In the genomic region with DNA sequence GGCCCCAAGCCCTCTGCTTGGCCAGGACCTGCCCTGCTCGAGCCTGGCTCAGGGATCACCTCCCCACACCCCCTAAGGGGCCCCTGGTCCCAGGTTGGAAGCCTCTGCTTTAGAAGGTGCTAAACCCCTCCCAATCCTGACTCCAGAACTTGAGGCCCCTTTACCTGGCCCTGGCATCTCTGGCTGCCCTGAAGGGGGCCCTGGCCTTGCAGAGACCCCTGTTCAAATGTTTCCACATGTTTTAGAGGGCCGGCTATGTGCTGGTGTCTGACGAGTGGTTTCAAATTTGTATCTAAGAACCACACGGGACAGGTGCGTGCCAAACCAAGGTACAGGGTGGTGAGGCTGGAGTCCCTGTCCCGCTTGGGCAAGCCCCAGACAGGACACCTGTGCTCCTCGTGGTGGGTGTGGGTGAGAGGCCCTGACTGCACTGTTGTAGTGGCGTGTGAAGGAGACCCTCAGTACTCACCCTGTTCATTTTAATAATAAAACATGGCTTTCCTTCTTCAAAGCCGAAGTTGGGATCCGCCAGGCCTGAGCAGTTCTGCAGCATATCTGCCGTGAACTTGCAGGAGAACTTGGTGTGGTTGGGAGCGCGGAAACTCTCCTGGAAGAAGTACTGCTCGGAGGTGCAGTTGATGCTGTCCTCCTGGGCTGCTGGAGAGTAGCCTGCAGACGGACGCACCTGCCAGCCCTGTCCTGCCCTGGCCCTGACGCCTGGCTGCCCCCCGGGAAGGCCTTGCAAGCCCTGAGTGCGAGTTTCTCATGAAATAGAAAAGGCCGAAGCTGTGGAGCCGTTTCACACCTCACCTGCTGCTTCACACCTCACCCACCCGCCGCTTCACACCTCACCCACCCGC, we compare ENCODE assay signal across 20 cellular contexts. TPM values are rescaled to one million over a fixed set of nuclear protein-coding genes. Genes with fewer than 3 reads are reported as not detected.
A peak's percentile ranks its signal among the peaks of the same experiment; 100 is the strongest.
DNase-seq lines count a peak whose midpoint lies in the region; ATAC-seq and TF ChIP-seq lines count a peak whose summit lies in the region.
"Had no signal": no experiment of that assay in that cellular context is flagged by ENCODE, and none has a peak within 500 bp of the region (broad histone marks: within the 10 kb centered on the region; RNA-seq: fewer than 3 reads in every experiment).

No MANE protein-coding gene starts in this region.

- H3K4me1 Mint-ChIP-seq in central memory CD8-positive, alpha-beta T cell = peaks cover 16% of the 10 kb centered on the region
- H3K4me1 Mint-ChIP-seq in type B pancreatic cell (ENCODE audit: unreplicated experiment) (peaks cover 9% of the 10 kb centered on the region), endothelial cell (ENCODE audit: unreplicated experiment) (peaks cover 18% of the 10 kb centered on the region)
- H3K4me1 Mint-ChIP-seq: activated CD4-positive, alpha-beta T cell treated with anti-CD3 and anti-CD28 coated beads, Interleukin-2, amount 10 ng/mL, durations not matched to agents 24 days and 14 days had no signal

- no peak overlapping the region for H3K23ac ChIP-seq in mesenchymal stem cell (ENCODE audit: low read length in 2 of 2)

- ATAC-seq in heart right ventricle (no peak), HG02623 (IDR thresholded peaks at IDR 0.05; ENCODE audit: unreplicated experiment) (no peak)
- ATAC-seq in central memory CD8-positive, alpha-beta T cell (replicated peaks; ENCODE audit: extremely low read depth, poor library complexity, severe bottlenecking) = no peak
- ATAC-seq: K562 had no signal

- no peak overlapping the region for H3K18ac ChIP-seq in mesenchymal stem cell (ENCODE audit: low read depth in 1 of 2, low read length in 2 of 2)

- peak overlapping the region; percentile 70 for H3K27ac Mint-ChIP-seq in central memory CD8-positive, alpha-beta T cell (ENCODE audit: low read depth)
- no peak overlapping the region for H3K27ac Mint-ChIP-seq in type B pancreatic cell
- H3K27ac Mint-ChIP-seq in endothelial cell (ENCODE audit: unreplicated experiment) = no peak overlapping the region
- H3K27ac Mint-ChIP-seq: activated CD4-positive, alpha-beta T cell treated with anti-CD3 and anti-CD28 coated beads, Interleukin-2, amount 10 ng/mL, durations not matched to agents 24 days and 14 days; activated naive CD4-positive, alpha-beta T cell treated with anti-CD3 and anti-CD28 coated beads, Interleukin-2, amount 50 U/mL, for 24 hours; CD8-positive, alpha-beta T cell had no signal

- no peak overlapping the region for H4K91ac ChIP-seq in mesenchymal stem cell (ENCODE audit: low read length)

- H2BK120ac ChIP-seq in mesenchymal stem cell (ENCODE audit: low read depth, low read length) = no peak overlapping the region

- no peak overlapping the region for H3K4me3 ChIP-seq in heart right ventricle
- no peak overlapping the region for H3K4me3 ChIP-seq in mesenchymal stem cell (ENCODE audit: insufficient read depth in 1 of 2, low read depth in 1 of 2, low read length in 2 of 2)
- H3K4me3 ChIP-seq: K562, lung, thyroid gland had no signal

- no peak overlapping the region for H2BK5ac ChIP-seq in mesenchymal stem cell (ENCODE audit: low read depth, low read length, poor library complexity, severe bottlenecking)

- no peaks in the 10 kb centered on the region for H3K27me3 Mint-ChIP-seq in central memory CD8-positive, alpha-beta T cell
- H3K27me3 Mint-ChIP-seq in type B pancreatic cell (no peaks in the 10 kb centered on the region), endothelial cell (ENCODE audit: unreplicated experiment) (peaks cover 8% of the 10 kb centered on the region)
- H3K27me3 Mint-ChIP-seq: activated CD4-positive, alpha-beta T cell treated with anti-CD3 and anti-CD28 coated beads, Interleukin-2, amount 10 ng/mL, durations not matched to agents 24 days and 14 days; activated naive CD4-positive, alpha-beta T cell treated with anti-CD3 and anti-CD28 coated beads, Interleukin-2, amount 50 U/mL, for 24 hours had no signal

- TF ChIP-seq CTCF in heart right ventricle (IDR thresholded peaks at IDR 0.05) (no peak), type B pancreatic cell (conservative IDR thresholded peaks at IDR 0.05) (no peak), endothelial cell (IDR thresholded peaks at IDR 0.05; ENCODE audit: unreplicated experiment) (no peak)

- peak overlapping the region; percentile 36 for H3K4me3 Mint-ChIP-seq in central memory CD8-positive, alpha-beta T cell
- H3K4me3 Mint-ChIP-seq in type B pancreatic cell (no peak overlapping the region), endothelial cell (ENCODE audit: unreplicated experiment) (no peak overlapping the region)
- H3K4me3 Mint-ChIP-seq: activated CD4-positive, alpha-beta T cell treated with anti-CD3 and anti-CD28 coated beads, Interleukin-2, amount 10 ng/mL, durations not matched to agents 24 days and 14 days; activated naive CD4-positive, alpha-beta T cell treated with anti-CD3 and anti-CD28 coated beads, Interleukin-2, amount 50 U/mL, for 24 hours; CD8-positive, alpha-beta T cell had no signal

- H4K8ac ChIP-seq in mesenchymal stem cell (ENCODE audit: low read length) = no peak overlapping the region

- H3K27me3 ChIP-seq in heart right ventricle = peaks cover 0 to 4% (median 0%) of the 10 kb centered on the region in 7 donors
- peaks cover 0 to 28% of the 10 kb centered on the region in 2 experiments for H3K27me3 ChIP-seq in mesenchymal stem cell (ENCODE audit: control insufficient read depth in 1 of 2, insufficient read depth in 1 of 2, low read length in 2 of 2)
- H3K27me3 ChIP-seq: thyroid gland had no signal

- intact Hi-C loops in cardiac septum (cut with DNase I) (no loop called here), heart right ventricle (cut with DNase I) (no loop called here)

- no peak overlapping the region for H2BK12ac ChIP-seq in mesenchymal stem cell (ENCODE audit: low read length in 2 of 2)

- peak overlapping the region; percentile 24 for H2AK5ac ChIP-seq in mesenchymal stem cell (ENCODE audit: low read length, severe bottlenecking)

- no peak overlapping the region for H3K4ac ChIP-seq in mesenchymal stem cell (ENCODE audit: low read depth in 1 of 2, low read length in 2 of 2)

- peaks cover 4% of the 10 kb centered on the region for H3K79me1 ChIP-seq in mesenchymal stem cell (replicated peaks; ENCODE audit: low read length, poor library complexity, severe bottlenecking)

- peaks cover 0 to 9% (median 4%) of the 10 kb centered on the region in 9 donors for H3K4me1 ChIP-seq in heart right ventricle
- H3K4me1 ChIP-seq in mesenchymal stem cell (ENCODE audit: control insufficient read depth, insufficient read depth, low read depth, low read length) = peaks cover 37% of the 10 kb centered on the region

- DNase-seq in cardiac septum (ENCODE audit: low spot score) (peak; percentile 38), heart right ventricle (no peak), mesenchymal stem cell (no peak), type B pancreatic cell (ENCODE audit: extremely low spot score, unreplicated experiment) (peak; percentile 57), endothelial cell (ENCODE audit: low spot score) (no peak), GM03348 (ENCODE audit: low spot score) (no peak)
- DNase-seq in central memory CD8-positive, alpha-beta T cell (ENCODE audit: low spot score in 2 of 2) = no peak
- DNase-seq: activated CD4-positive, alpha-beta T cell treated with anti-CD3 and anti-CD28 coated beads, Interleukin-2, amount 10 ng/mL, durations not matched to agents 24 days and 14 days; effector memory CD4-positive, alpha-beta T cell; GOT3; NCI-H1694; stimulated activated naive CD4-positive, alpha-beta T cell treated with Interleukin-2 at 50 U/mL for 16 hours; thyroid gland had no signal

- no peaks in the 10 kb centered on the region for H3K9me3 Mint-ChIP-seq in central memory CD8-positive, alpha-beta T cell
- H3K9me3 Mint-ChIP-seq in type B pancreatic cell (no peaks in the 10 kb centered on the region), endothelial cell (ENCODE audit: unreplicated experiment) (no peaks in the 10 kb centered on the region)
- H3K9me3 Mint-ChIP-seq: activated CD4-positive, alpha-beta T cell treated with anti-CD3 and anti-CD28 coated beads, Interleukin-2, amount 10 ng/mL, durations not matched to agents 24 days and 14 days; activated naive CD4-positive, alpha-beta T cell treated with anti-CD3 and anti-CD28 coated beads, Interleukin-2, amount 50 U/mL, for 24 hours; CD8-positive, alpha-beta T cell had no signal

- no peak overlapping the region for H3K9ac ChIP-seq in mesenchymal stem cell (ENCODE audit: low read length)

- no peak overlapping the region for H2AFZ ChIP-seq in mesenchymal stem cell (ENCODE audit: low read depth, low read length)

- H3K14ac ChIP-seq in mesenchymal stem cell (ENCODE audit: low read length in 2 of 2) = no peak overlapping the region

- WGBS in heart right ventricle, 2 donors = 87 to 92% methylated on average over 24 of the region's 24 CpGs
- WGBS in mesenchymal stem cell = 85% methylated on average over 21 of the region's 24 CpGs

- peaks cover 1% of the 10 kb centered on the region for H3K36me3 Mint-ChIP-seq in central memory CD8-positive, alpha-beta T cell (ENCODE audit: insufficient read depth)
- no peaks in the 10 kb centered on the region for H3K36me3 Mint-ChIP-seq in type B pancreatic cell
- no peaks in the 10 kb centered on the region for H3K36me3 Mint-ChIP-seq in endothelial cell (ENCODE audit: low read depth, unreplicated experiment)
- H3K36me3 Mint-ChIP-seq: activated naive CD4-positive, alpha-beta T cell treated with anti-CD3 and anti-CD28 coated beads, Interleukin-2, amount 50 U/mL, for 24 hours; CD8-positive, alpha-beta T cell had no signal

- H3K4me2 ChIP-seq in mesenchymal stem cell (ENCODE audit: low read length, poor library complexity, severe bottlenecking) = no peak overlapping the region

- H3K27ac ChIP-seq in heart right ventricle (no peak overlapping the region), mesenchymal stem cell (ENCODE audit: low read length, poor library complexity, severe bottlenecking) (no peak overlapping the region)
- H3K27ac ChIP-seq: thyroid gland had no signal

- no peaks in the 10 kb centered on the region for H3K36me3 ChIP-seq in heart right ventricle
- peaks cover 0 to 10% of the 10 kb centered on the region in 2 experiments for H3K36me3 ChIP-seq in mesenchymal stem cell (ENCODE audit: control insufficient read depth in 1 of 2, insufficient read depth in 2 of 2, low read depth in 1 of 2, low read length in 2 of 2)
- H3K36me3 ChIP-seq: thyroid gland had no signal

- no peak overlapping the region for H2BK15ac ChIP-seq in mesenchymal stem cell (ENCODE audit: low read depth, poor library complexity, severe bottlenecking)

- no peaks in the 10 kb centered on the region for H3K9me3 ChIP-seq in heart right ventricle
- H3K9me3 ChIP-seq in mesenchymal stem cell (ENCODE audit: control insufficient read depth, low read length) = no peaks in the 10 kb centered on the region
- H3K9me3 ChIP-seq: thyroid gland had no signal

RNA-seq across cellular contexts. Expression of a gene that starts 5.4 kb away (rescaled TPM):
- not detected for total RNA-seq in cardiac septum
- total RNA-seq in heart right ventricle = not detected
- under 1 TPM in 1 of 2 donors, not detected in 1; 0.01 TPM for polyA plus RNA-seq in heart right ventricle
- polyA plus RNA-seq in mesenchymal stem cell (2013, experiment 1 of 2) = not detected
- polyA plus RNA-seq in mesenchymal stem cell (2013, experiment 2 of 2) = not detected
- 2.0 and 26.7 TPM in 2 replicates for total RNA-seq in type B pancreatic cell (ENCODE audit: low replicate concordance)
- total RNA-seq in endothelial cell (ENCODE audit: unreplicated experiment) = not detected
- total RNA-seq: activated CD4-positive, alpha-beta T cell treated with anti-CD3 and anti-CD28 coated beads, Interleukin-2, amount 10 ng/mL, durations not matched to agents 24 days and 14 days; CD8-positive, alpha-beta T cell; cerebellum; K562; lung; osteocyte; thyroid gland had no signal
- polyA plus RNA-seq: K562, lung had no signal

RNA-seq across cellular contexts. Expression of a gene that starts 14.4 kb away (rescaled TPM):
- 0.48 TPM for total RNA-seq in cardiac septum
- under 1 TPM in 6 of 10 donors, not detected in 4; 0.09 to 0.79 (median 0.22) TPM for total RNA-seq in heart right ventricle
- under 1 TPM; 0.01 to 0.22 TPM for polyA plus RNA-seq in heart right ventricle
- not detected for polyA plus RNA-seq in mesenchymal stem cell (2013, experiment 1 of 2)
- not detected for polyA plus RNA-seq in mesenchymal stem cell (2013, experiment 2 of 2)
- total RNA-seq in type B pancreatic cell (ENCODE audit: low replicate concordance) = 0.24 and 0.85 TPM in 2 replicates
- 0.54 TPM for total RNA-seq in endothelial cell (ENCODE audit: unreplicated experiment)
- total RNA-seq: CD8-positive, alpha-beta T cell; osteocyte had no signal
- polyA plus RNA-seq: K562 had no signal

Comparison
In these comparisons a context has a peak if more than half of its experiments do, and no peak if none do; other contexts are left out.
1. DNase-seq: peak in cardiac septum (single experiment) and type B pancreatic cell (single experiment); none in heart right ventricle (0 of 2), central memory CD8-positive, alpha-beta T cell (0 of 2), mesenchymal stem cell (single experiment), endothelial cell (single experiment) and GM03348 (single experiment).